7 cellular contexts compared by ENCODE assay signal in genomic region chr5:142210011-142210410, GRCh38.
"Had no signal": no experiment of that assay in that cellular context is flagged by ENCODE, and none has a peak within 500 bp of the region (broad histone marks: within the 10 kb centered on the region; RNA-seq: fewer than 3 reads in every experiment).

No MANE protein-coding gene starts in this region.

- H3K4me3 ChIP-seq: GM23248 had no signal

- H3K27ac Mint-ChIP-seq: IgD-negative memory B cell had no signal

- H2AFZ ChIP-seq: GM23248 had no signal

- H3K4me1 Mint-ChIP-seq: IgD-negative memory B cell had no signal

- H3K4me3 Mint-ChIP-seq: H9, IgD-negative memory B cell had no signal

- FAIRE-seq: H54, HTR-8/SVneo had no signal

- H3K36me3 Mint-ChIP-seq: IgD-negative memory B cell had no signal

- H3K27ac ChIP-seq: GM23248 had no signal

- H3K9ac ChIP-seq: GM23248 had no signal

- H3K9me3 Mint-ChIP-seq: H9, IgD-negative memory B cell had no signal

- DNase-seq: GM23248, GOT3, H9, HCEC 1CT had no signal
